ENCODE assay signal across 8 cellular contexts in the genomic region with DNA sequence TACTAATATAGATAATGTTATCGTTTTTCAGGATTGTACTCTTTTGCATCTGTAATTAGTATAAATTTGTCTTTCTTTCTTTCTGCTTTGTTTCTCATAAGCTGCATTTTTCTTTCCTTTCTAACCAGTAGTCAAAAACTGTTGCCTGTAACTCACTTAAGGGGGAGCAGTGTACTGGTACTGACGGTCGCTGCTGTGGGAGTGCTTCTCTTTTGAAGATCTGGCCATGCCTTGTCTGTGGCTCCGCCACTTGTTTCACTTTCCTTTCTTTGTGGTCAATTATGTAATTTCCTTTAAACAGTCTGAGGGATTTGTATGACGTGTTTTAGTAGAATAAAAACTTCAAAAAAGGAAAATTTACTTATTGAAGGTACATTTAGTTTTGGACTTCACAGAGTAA. TPM values are rescaled to one million over a fixed set of nuclear protein-coding genes. Genes with fewer than 3 reads are reported as not detected.
DNase-seq lines count a peak whose midpoint lies in the region; ATAC-seq lines count a peak whose summit lies in the region.

No MANE protein-coding gene starts in this region.

- DNase-seq in AG08396 (ENCODE audit: low spot score) (peak; percentile 35), fibroblast of gingiva (ENCODE audit: low read depth) (peak; percentile 10), 8988T (no peak), NCI-H748 treated with DMSO at 0.1 percent for 48 hours (lab: John Stamatoyannopoulos, UW) (no peak)
- DNase-seq in activated CD4-positive, alpha-beta T cell treated with anti-CD3 and anti-CD28 coated beads, Interleukin-2, amount 10 ng/mL, durations not matched to agents 7 days and 5 days = peak; percentile 85
- DNase-seq in stimulated activated CD8-positive, alpha-beta memory T cell treated with anti-CD3 and anti-CD28 coated beads, Interleukin-12 subunit alpha, Interleukin-12 subunit beta, amount 100 ng/mL, for 4 hours (ENCODE audit: low read depth) = peak; percentile 54

- H3K4me3 Mint-ChIP-seq in activated CD4-positive, alpha-beta T cell treated with anti-CD3 and anti-CD28 coated beads, Interleukin-2, amount 10 ng/mL, durations not matched to agents 7 days and 5 days = peak overlapping the region; percentile 46

- H3K9me3 Mint-ChIP-seq in activated CD4-positive, alpha-beta T cell treated with anti-CD3 and anti-CD28 coated beads, Interleukin-2, amount 10 ng/mL, durations not matched to agents 7 days and 5 days = no peaks in the 10 kb centered on the region

- peak overlapping the region; percentile 95 for H3K27ac Mint-ChIP-seq in activated CD4-positive, alpha-beta T cell treated with anti-CD3 and anti-CD28 coated beads, Interleukin-2, amount 10 ng/mL, durations not matched to agents 7 days and 5 days

- ATAC-seq in GM19372 (IDR thresholded peaks at IDR 0.05; ENCODE audit: low read depth, unreplicated experiment) (peak; percentile 99), HG03520 (IDR thresholded peaks at IDR 0.05; ENCODE audit: unreplicated experiment) (peak; percentile 93)

- POLR2A ChIA-PET in activated CD4-positive, alpha-beta T cell treated with anti-CD3 and anti-CD28 coated beads, Interleukin-2, amount 10 ng/mL, durations not matched to agents 7 days and 5 days (lab: Charles Lee) = interaction anchor here (1.0 to 1.3 kb wide), 2 partner anchors 10 to 58 kb away, joined by 3 read pairs; no protein-coding TSS in a partner anchor

- CTCF ChIA-PET in activated CD4-positive, alpha-beta T cell treated with anti-CD3 and anti-CD28 coated beads, Interleukin-2, amount 10 ng/mL, durations not matched to agents 7 days and 5 days (lab: Charles Lee) = interaction anchor here (1.4 to 2.3 kb wide), 3 partner anchors 10 to 479 kb away, joined by 3 to 10 read pairs (median 3); no protein-coding TSS in a partner anchor

- peaks cover 64% of the 10 kb centered on the region for H3K4me1 Mint-ChIP-seq in activated CD4-positive, alpha-beta T cell treated with anti-CD3 and anti-CD28 coated beads, Interleukin-2, amount 10 ng/mL, durations not matched to agents 7 days and 5 days

- H3K27me3 Mint-ChIP-seq in activated CD4-positive, alpha-beta T cell treated with anti-CD3 and anti-CD28 coated beads, Interleukin-2, amount 10 ng/mL, durations not matched to agents 7 days and 5 days = no peaks in the 10 kb centered on the region

- H3K36me3 Mint-ChIP-seq in activated CD4-positive, alpha-beta T cell treated with anti-CD3 and anti-CD28 coated beads, Interleukin-2, amount 10 ng/mL, durations not matched to agents 7 days and 5 days (ENCODE audit: low read depth) = peaks cover 90% of the 10 kb centered on the region

RNA-seq across cellular contexts. Expression of a gene that starts 37.0 kb away (rescaled TPM):
- total RNA-seq in activated CD4-positive, alpha-beta T cell treated with anti-CD3 and anti-CD28 coated beads, Interleukin-2, amount 10 ng/mL, durations not matched to agents 7 days and 5 days = 10 to 100 TPM; 51.1 to 67.9 TPM

RNA-seq across cellular contexts. Expression of a gene that starts 57.4 kb away (rescaled TPM):
- 10 to 100 TPM; 69.7 to 81.1 TPM for total RNA-seq in activated CD4-positive, alpha-beta T cell treated with anti-CD3 and anti-CD28 coated beads, Interleukin-2, amount 10 ng/mL, durations not matched to agents 7 days and 5 days

RNA-seq across cellular contexts. Expression of a gene that starts 57.5 kb away (rescaled TPM):
- total RNA-seq in activated CD4-positive, alpha-beta T cell treated with anti-CD3 and anti-CD28 coated beads, Interleukin-2, amount 10 ng/mL, durations not matched to agents 7 days and 5 days = 10 to 100 TPM; 55.5 to 64.1 TPM

Comparison
In these comparisons a context has a peak if more than half of its experiments do, and no peak if none do; other contexts are left out.
1. DNase-seq: peak in AG08396 (single experiment), activated CD4-positive, alpha-beta T cell treated with anti-CD3 and anti-CD28 coated beads, Interleukin-2, amount 10 ng/mL, durations not matched to agents 7 days and 5 days (single experiment), fibroblast of gingiva (single experiment) and stimulated activated CD8-positive, alpha-beta memory T cell treated with anti-CD3 and anti-CD28 coated beads, Interleukin-12 subunit alpha, Interleukin-12 subunit beta, amount 100 ng/mL, for 4 hours (single experiment); none in 8988T (single experiment) and NCI-H748 treated with DMSO at 0.1 percent for 48 hours (single experiment).